In genomic region chr11:11171285-11171684, GRCh38 we compare ENCODE assay signal across 17 cellular contexts.
DNase-seq lines count a peak whose midpoint lies in the region; TF ChIP-seq lines count a peak whose summit lies in the region.
"Had no signal": no experiment of that assay in that cellular context is flagged by ENCODE, and none has a peak within 500 bp of the region (broad histone marks: within the 10 kb centered on the region; RNA-seq: fewer than 3 reads in every experiment).

No MANE protein-coding gene starts in this region.

- no peak overlapping the region for H3K9ac ChIP-seq in Karpas-422 (ENCODE audit: low read length)

- H3K27me3 ChIP-seq in SJSA1 (replicated peaks) (no peaks in the 10 kb centered on the region), cardiac muscle cell (no peaks in the 10 kb centered on the region), sigmoid colon (no peaks in the 10 kb centered on the region), Karpas-422 (ENCODE audit: low read length) (no peaks in the 10 kb centered on the region)

- TF ChIP-seq EP300 in sigmoid colon (IDR thresholded peaks at IDR 0.05): no peak

- H3K27me3 Mint-ChIP-seq in type B pancreatic cell: peaks cover 11% of the 10 kb centered on the region
- H3K27me3 Mint-ChIP-seq: stimulated activated naive CD8-positive, alpha-beta T cell treated with anti-CD3 and anti-CD28 coated beads, Interleukin-15, Interleukin-2, amounts not matched to agents 100 ng/mL and 50 ng/mL, for 24 hours had no signal

- no peak for TF ChIP-seq POLR2A in sigmoid colon (IDR thresholded peaks at IDR 0.05)

- H3K27ac Mint-ChIP-seq in type B pancreatic cell: no peak overlapping the region
- H3K27ac Mint-ChIP-seq: activated naive CD4-positive, alpha-beta T cell treated with anti-CD3 and anti-CD28 coated beads for 36 hours; memory B cell; stimulated activated naive CD8-positive, alpha-beta T cell treated with anti-CD3 and anti-CD28 coated beads, Interleukin-15, Interleukin-2, amounts not matched to agents 100 ng/mL and 50 ng/mL, for 24 hours; T-helper 2 cell treated with Interferon-gamma antibody and Interleukin-4, amounts not matched to agents 5 μg/mL and 100 μg/mL, for 36 hours had no signal

- no peaks in the 10 kb centered on the region for H3K9me2 ChIP-seq in Karpas-422 (replicated peaks; ENCODE audit: insufficient read depth, low read length)

- no peak overlapping the region for H2AFZ ChIP-seq in Karpas-422 (ENCODE audit: low read length)

- no peak overlapping the region for H3K4me2 ChIP-seq in Karpas-422 (ENCODE audit: low read depth, low read length, poor library complexity, severe bottlenecking)

- H3K27ac ChIP-seq in SJSA1: no peak overlapping the region
- peak overlapping the region; percentile 71 for H3K27ac ChIP-seq in cardiac muscle cell
- peak overlapping the region; percentile 62 to 91 (median 78) for H3K27ac ChIP-seq in sigmoid colon
- H3K27ac ChIP-seq in Karpas-422 (ENCODE audit: low read length): no peak overlapping the region
- H3K27ac ChIP-seq: foreskin keratinocyte had no signal

- H3K4me3 Mint-ChIP-seq in type B pancreatic cell: no peak overlapping the region
- H3K4me3 Mint-ChIP-seq: activated naive CD4-positive, alpha-beta T cell treated with anti-CD3 and anti-CD28 coated beads for 36 hours; memory B cell; stimulated activated naive CD8-positive, alpha-beta T cell treated with anti-CD3 and anti-CD28 coated beads, Interleukin-15, Interleukin-2, amounts not matched to agents 100 ng/mL and 50 ng/mL, for 24 hours; T-helper 2 cell treated with Interferon-gamma antibody and Interleukin-4, amounts not matched to agents 5 μg/mL and 100 μg/mL, for 36 hours had no signal

- 76 to 84% methylated on average over 3 of the region's 3 CpGs for WGBS in sigmoid colon, 2 donors

- TF ChIP-seq CTCF in cardiac muscle cell (IDR thresholded peaks at IDR 0.05; ENCODE audit: low read depth, low read length) (no peak), sigmoid colon (IDR thresholded peaks at IDR 0.05) (peak in 2 of 4 experiments; percentile 22 to 30), type B pancreatic cell (conservative IDR thresholded peaks at IDR 0.05) (no peak), GM20000 (IDR thresholded peaks at IDR 0.05; ENCODE audit: extremely low read depth, missing control alignments) (no peak)

- intact Hi-C loops in sigmoid colon (cut with DNase I): no loop called here

- H3K9me3 ChIP-seq in SJSA1 (replicated peaks) (no peaks in the 10 kb centered on the region), cardiac muscle cell (ENCODE audit: low read depth) (no peaks in the 10 kb centered on the region), sigmoid colon (no peaks in the 10 kb centered on the region), Karpas-422 (ENCODE audit: low read length) (no peaks in the 10 kb centered on the region)

- no peaks in the 10 kb centered on the region for H3K9me3 Mint-ChIP-seq in type B pancreatic cell
- H3K9me3 Mint-ChIP-seq: activated naive CD4-positive, alpha-beta T cell treated with anti-CD3 and anti-CD28 coated beads for 36 hours; memory B cell; stimulated activated naive CD8-positive, alpha-beta T cell treated with anti-CD3 and anti-CD28 coated beads, Interleukin-15, Interleukin-2, amounts not matched to agents 100 ng/mL and 50 ng/mL, for 24 hours; T-helper 2 cell treated with Interferon-gamma antibody and Interleukin-4, amounts not matched to agents 5 μg/mL and 100 μg/mL, for 36 hours had no signal

- H3K4me3 ChIP-seq in SJSA1 (no peak overlapping the region), cardiac muscle cell (no peak overlapping the region), sigmoid colon (no peak overlapping the region), Karpas-422 (ENCODE audit: low read length) (no peak overlapping the region)

- no peaks in the 10 kb centered on the region for H3K36me3 ChIP-seq in SJSA1
- H3K36me3 ChIP-seq in cardiac muscle cell: no peaks in the 10 kb centered on the region
- H3K36me3 ChIP-seq in sigmoid colon: no peaks in the 10 kb centered on the region
- no peaks in the 10 kb centered on the region for H3K36me3 ChIP-seq in Karpas-422 (ENCODE audit: insufficient read depth, low read length)

- H4K20me1 ChIP-seq in Karpas-422 (ENCODE audit: insufficient read depth, low read depth, low read length): no peaks in the 10 kb centered on the region

- DNase-seq in Daoy (ENCODE audit: low read depth): peak; percentile 28
- DNase-seq in SJSA1 (ENCODE audit: low read depth in 1 of 2, low spot score in 2 of 2): peak; percentile 48 to 55
- DNase-seq in cardiac muscle cell (ENCODE audit: low read depth in 1 of 2, low spot score in 1 of 2): peak; percentile 10 to 45
- DNase-seq in sigmoid colon: peak; percentile 75
- DNase-seq in Karpas-422: no peak
- no peak for DNase-seq in type B pancreatic cell (ENCODE audit: extremely low spot score, unreplicated experiment)
- DNase-seq in GM20000 (ENCODE audit: low spot score): no peak
- no peak for DNase-seq in HuH-7 (ENCODE audit: low spot score)
- DNase-seq: activated CD4-positive, CD25-positive, alpha-beta regulatory T cell treated with anti-CD3 and anti-CD28 coated beads, Interleukin-2, amount 50 U/mL, for 72 hours; foreskin keratinocyte; KG1; NCI-H1436 treated with DMSO at 0.1 percent for 48 hours; NCI-H2227 treated with DMSO at 0.1 percent for 48 hours had no signal

- peaks cover 16% of the 10 kb centered on the region for H3K4me1 Mint-ChIP-seq in type B pancreatic cell (ENCODE audit: unreplicated experiment)

- peaks cover 20% of the 10 kb centered on the region for H3K4me1 ChIP-seq in SJSA1 (replicated peaks)
- H3K4me1 ChIP-seq in cardiac muscle cell (ENCODE audit: low read depth): peaks cover 5% of the 10 kb centered on the region
- peaks cover 0 to 66% (median 53%) of the 10 kb centered on the region in 4 donors for H3K4me1 ChIP-seq in sigmoid colon
- H3K4me1 ChIP-seq in Karpas-422 (ENCODE audit: low read length): peaks cover 13% of the 10 kb centered on the region

- no peaks in the 10 kb centered on the region for H3K79me2 ChIP-seq in Karpas-422 (ENCODE audit: low read length)

- no peaks in the 10 kb centered on the region for H3K36me3 Mint-ChIP-seq in type B pancreatic cell
- H3K36me3 Mint-ChIP-seq: memory B cell had no signal

Comparison
In these comparisons a context has a peak if more than half of its experiments do, and no peak if none do; other contexts are left out.
1. DNase-seq: peak in Daoy (single experiment), SJSA1 (2 of 2), cardiac muscle cell (2 of 2) and sigmoid colon (single experiment); none in Karpas-422 (single experiment), type B pancreatic cell (single experiment), GM20000 (single experiment) and HuH-7 (single experiment).
2. H3K27ac ChIP-seq: peak in cardiac muscle cell (single experiment) and sigmoid colon (4 of 4); none in SJSA1 (single experiment) and Karpas-422 (single experiment).